7 cellular contexts compared by ENCODE assay signal in the genomic region with DNA sequence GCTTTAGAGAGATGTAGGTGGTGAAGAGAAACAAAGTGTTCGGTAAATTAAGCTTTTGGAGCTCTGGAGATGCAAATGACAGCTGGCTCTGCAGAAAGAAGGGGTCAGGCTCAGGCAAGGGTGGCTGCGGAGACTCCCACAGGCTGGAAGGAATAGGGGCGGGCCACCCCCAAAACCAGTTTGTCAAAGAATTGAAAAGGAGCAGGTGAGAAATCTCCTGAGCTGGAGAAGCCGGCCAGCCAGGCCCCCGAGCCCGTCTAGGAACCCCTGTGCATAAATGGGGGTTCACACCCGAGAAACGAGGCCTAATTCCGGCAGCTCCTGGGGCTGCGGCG. TPM values are rescaled to one million over a fixed set of nuclear protein-coding genes. Genes with fewer than 3 reads are reported as not detected.
DNase-seq lines count a peak whose midpoint lies in the region; ATAC-seq and TF ChIP-seq lines count a peak whose summit lies in the region.

No MANE protein-coding gene starts in this region.

- H3K4me2 ChIP-seq in PC-9 = peak overlapping the region; percentile 94

- H3K36me3 ChIP-seq in PC-9 (ENCODE audit: low read depth) (peaks cover 19% of the 10 kb centered on the region; the same call in 1 of the 2 replicates), duodenal mucosa (ENCODE audit: control insufficient read depth in 1 of 2, insufficient read depth in 2 of 2, low read length in 2 of 2) (peaks cover 0 to 4% of the 10 kb centered on the region in 2 donors), aorta (ENCODE audit: control insufficient read depth in 1 of 2, insufficient read depth in 2 of 2, low read length in 1 of 2) (no peaks in the 10 kb centered on the region)

- peak overlapping the region; percentile 96 for H3K27ac ChIP-seq in PC-9
- peak overlapping the region; percentile 92 for H3K27ac ChIP-seq in duodenal mucosa (ENCODE audit: low read depth, low read length)
- H3K27ac ChIP-seq in aorta (ENCODE audit: low read depth in 1 of 2, low read length in 2 of 2) = peak overlapping the region; percentile 40 to 90

- peak; percentile 31 to 53 for DNase-seq in PC-9
- peak in 1 of 2 donors; percentile 75 for DNase-seq in aorta
- DNase-seq in GOT3 (lab: John Stamatoyannopoulos, UW) = no peak

- POLR2A ChIA-PET in PC-9 (lab: Charles Lee; ENCODE audit: unreplicated experiment) = no interaction called here

- H3K4me3 ChIP-seq in PC-9 = peak overlapping the region; percentile 96
- H3K4me3 ChIP-seq in duodenal mucosa (ENCODE audit: low read depth in 1 of 2, low read length in 2 of 2) = peak overlapping the region; percentile 88 to 95
- H3K4me3 ChIP-seq in mononuclear cell (ENCODE audit: low read length) = peak overlapping the region; percentile 80
- H3K4me3 ChIP-seq in aorta (ENCODE audit: low read length in 2 of 2) = peak overlapping the region; percentile 93 to 98

- no TSS peak for BruUV-seq in PC-9 (replicated peaks; lab: Mats Ljungman, UMichigan)

- H4K20me1 ChIP-seq in PC-9 (ENCODE audit: insufficient read depth) = peaks cover 48% of the 10 kb centered on the region

- peaks cover 55% of the 10 kb centered on the region for H3K79me2 ChIP-seq in PC-9 (ENCODE audit: low read depth)

- H3F3A ChIP-seq in PC-9 (ENCODE audit: insufficient read depth, low read depth) = peaks cover 18% of the 10 kb centered on the region; the same call in 1 of the 2 replicates

- WGBS in aorta, 2 donors = 0 to 1% methylated on average over 11 of the region's 11 CpGs

- peak overlapping the region; percentile 82 for H2AFZ ChIP-seq in PC-9

- H3K9me2 ChIP-seq in PC-9 (ENCODE audit: insufficient read depth) = no peaks in the 10 kb centered on the region

- ATAC-seq in GM18868 (IDR thresholded peaks at IDR 0.05; ENCODE audit: unreplicated experiment) = peak; percentile 22
- ATAC-seq in HG02571 (IDR thresholded peaks at IDR 0.05; ENCODE audit: unreplicated experiment) = peak; percentile 17
- ATAC-seq in aorta (ENCODE audit: low FRiP score) = peak; percentile 9

- TF ChIP-seq CTCF in PC-9 (conservative IDR thresholded peaks at IDR 0.05) = no peak

- H3K27me3 ChIP-seq in PC-9 (ENCODE audit: insufficient read depth, low read depth) = no peaks in the 10 kb centered on the region
- no peaks in the 10 kb centered on the region for H3K27me3 ChIP-seq in duodenal mucosa (ENCODE audit: control insufficient read depth in 1 of 2, insufficient read depth in 2 of 2, low read length in 2 of 2)
- H3K27me3 ChIP-seq in mononuclear cell (ENCODE audit: insufficient read depth, low read length) = no peaks in the 10 kb centered on the region
- no peaks in the 10 kb centered on the region for H3K27me3 ChIP-seq in aorta (ENCODE audit: control insufficient read depth in 1 of 2, insufficient read depth in 2 of 2, low read length in 1 of 2)

- peaks cover 40% of the 10 kb centered on the region for H3K4me1 ChIP-seq in PC-9 (replicated peaks; ENCODE audit: insufficient read depth)
- H3K4me1 ChIP-seq in duodenal mucosa (ENCODE audit: control insufficient read depth in 1 of 2, insufficient read depth in 2 of 2, low read length in 2 of 2) = peaks cover 2 to 22% of the 10 kb centered on the region in 2 donors
- peaks cover 16% of the 10 kb centered on the region for H3K4me1 ChIP-seq in mononuclear cell (ENCODE audit: insufficient read depth, low read length)
- peaks cover 0 to 3% of the 10 kb centered on the region in 2 donors for H3K4me1 ChIP-seq in aorta (ENCODE audit: control insufficient read depth in 1 of 2, insufficient read depth in 2 of 2, low read length in 2 of 2)

- intact Hi-C loops in PC-9 (cut with micrococcal nuclease; ENCODE audit: unreplicated experiment) = no loop called here
- intact Hi-C loops in aorta (cut with DNase I) = loop anchor here in 1 of 2 donors (1.0 kb wide), 1 partner anchor 13 kb away; a partner anchor contains a TSS

- peak overlapping the region; percentile 83 to 96 for H3K9ac ChIP-seq in duodenal mucosa (ENCODE audit: low read depth in 1 of 2, low read length in 2 of 2)

- CTCF ChIA-PET in PC-9 (lab: Charles Lee) = interaction anchor here (0.6 kb wide), 1 partner anchor 14 kb away, joined by 7 read pairs; no protein-coding TSS in a partner anchor

- H3K9me3 ChIP-seq in PC-9 (ENCODE audit: insufficient read depth, low read depth) (no peaks in the 10 kb centered on the region), duodenal mucosa (ENCODE audit: control insufficient read depth in 1 of 2, low read length in 2 of 2) (no peaks in the 10 kb centered on the region), mononuclear cell (ENCODE audit: low read depth, low read length) (no peaks in the 10 kb centered on the region), aorta (ENCODE audit: control insufficient read depth, low read length) (no peaks in the 10 kb centered on the region)

RNA-seq across cellular contexts. Expression of a gene that starts 0.5 kb away (rescaled TPM):
- 33.1 and 54.5 TPM in 2 replicates for total RNA-seq in PC-9 (2021)
- 27.9 TPM for total RNA-seq in mononuclear cell
- total RNA-seq in aorta = 10 to 100 TPM; 44.7 to 49.6 TPM
- polyA plus RNA-seq in aorta = 10 to 100 TPM; 36.4 to 44.2 TPM

RNA-seq across cellular contexts. Expression of a gene that starts 13.3 kb away (rescaled TPM):
- 5.9 and 7.7 TPM in 2 replicates for total RNA-seq in PC-9 (2021)
- total RNA-seq in mononuclear cell = 52.7 TPM
- 10 to 100 TPM; 32.7 to 46.6 TPM for total RNA-seq in aorta
- 1 to 10 TPM; 6.5 to 8.4 TPM for polyA plus RNA-seq in aorta
